ENCODE assay signal across 15 cellular contexts in the genomic region with DNA sequence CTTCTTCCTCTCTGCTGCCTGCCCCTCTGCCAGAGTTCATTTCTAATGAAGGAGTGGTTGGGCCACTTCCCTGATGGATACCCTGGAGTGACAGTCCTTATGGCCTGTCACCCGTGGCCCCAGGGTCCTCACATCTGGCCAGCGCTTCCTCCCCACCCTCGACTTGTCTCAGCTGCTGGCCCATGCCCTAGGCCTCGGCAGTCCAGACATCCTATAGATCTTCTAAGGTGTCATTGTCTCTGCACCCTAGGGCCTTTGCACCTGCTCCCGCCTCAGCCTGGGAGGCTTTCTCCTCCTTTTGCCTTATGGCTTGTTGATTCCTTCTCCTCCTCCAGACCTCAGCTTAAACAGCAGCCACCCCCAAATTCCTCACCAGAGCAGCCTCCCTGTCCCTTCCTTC.
"Had no signal": no experiment of that assay in that cellular context is flagged by ENCODE, and none has a peak within 500 bp of the region (broad histone marks: within the 10 kb centered on the region; RNA-seq: fewer than 3 reads in every experiment).

No MANE protein-coding gene starts in this region.

- ATAC-seq: activated CD4-positive, alpha-beta T cell treated with anti-CD3 and anti-CD28 coated beads for 36 hours; right lobe of liver had no signal

- H3K9me3 ChIP-seq: colonic mucosa, neutrophil, right lobe of liver, testis had no signal

- H3K27me3 ChIP-seq: colonic mucosa, neutrophil, right lobe of liver, testis had no signal

- DNase-seq: activated CD4-positive, alpha-beta T cell treated with anti-CD3 and anti-CD28 coated beads for 36 hours; activated naive CD4-positive, alpha-beta T cell treated with anti-CD3 and anti-CD28 coated beads, Interleukin-2, amount 50 U/mL, for 16 hours; activated T-cell treated with anti-CD3 and anti-CD28 coated beads for 4 hours; colonic mucosa; effector CD4-positive, alpha-beta T cell; heart left ventricle; islet precursor cell; left ventricle myocardium inferior; mesenchymal stem cell; right lobe of liver; stimulated activated naive CD4-positive, alpha-beta T cell; testis had no signal

- H3K4me3 ChIP-seq: colonic mucosa, heart left ventricle, left ventricle myocardium inferior, right lobe of liver, testis had no signal

- H3K4me1 ChIP-seq: colonic mucosa, heart left ventricle, left ventricle myocardium inferior, right lobe of liver, testis had no signal

- H3K27ac Mint-ChIP-seq: activated CD4-positive, alpha-beta T cell treated with anti-CD3 and anti-CD28 coated beads for 36 hours; activated T-helper 2 cell treated with anti-CD3 and anti-CD28 coated beads, Interferon-gamma antibody, Interleukin-2, Interleukin-4, amounts not matched to agents 10 μg/mL and 5 μg/mL and 100 μg/mL, durations not matched to agents 14 hours and 24 hours and 36 hours had no signal

- H3K36me3 ChIP-seq: colonic mucosa, heart left ventricle, left ventricle myocardium inferior, neutrophil, right lobe of liver had no signal

- H3K27ac ChIP-seq: colonic mucosa, heart left ventricle, left ventricle myocardium inferior, neutrophil, right lobe of liver, testis, VCaP had no signal

- H3K4me3 Mint-ChIP-seq: activated CD4-positive, alpha-beta T cell treated with anti-CD3 and anti-CD28 coated beads for 36 hours had no signal

- H3K27me3 Mint-ChIP-seq: activated CD4-positive, alpha-beta T cell treated with anti-CD3 and anti-CD28 coated beads for 36 hours had no signal
